Comparison of ENCODE assay signal across 2 cellular contexts in the genomic region with DNA sequence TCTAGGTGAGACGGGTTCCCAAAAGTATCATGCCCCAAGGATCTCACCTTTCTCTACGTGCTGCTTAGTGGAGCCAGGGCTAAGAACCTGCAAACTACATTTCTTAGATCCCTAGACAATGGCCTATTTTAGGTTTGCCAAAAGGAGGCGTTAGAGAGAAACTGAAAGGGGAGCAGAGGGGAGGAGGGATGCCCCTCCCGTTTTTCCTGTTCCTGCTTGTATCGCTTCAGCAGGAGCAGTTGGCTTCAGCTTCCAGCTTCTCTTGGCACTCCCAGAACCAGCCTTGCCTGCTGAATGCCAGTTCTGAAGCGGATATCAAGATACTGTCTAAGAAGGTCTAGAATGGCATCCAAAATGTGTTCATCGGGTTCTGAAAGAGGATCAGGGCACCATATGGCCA.
TF ChIP-seq lines count a peak whose summit lies in the region.

No MANE protein-coding gene starts in this region.

TF ChIP-seq in endothelial cell of umbilical vein, 7 proteins besides CTCF, POLR2A, EP300 and RAD21 (continued from another document):
- TF ChIP-seq GATA2 (IDR thresholded peaks at IDR 0.05; ENCODE audit: insufficient read depth, insufficient read length, low read depth, low read length): no peak
- no peak for TF ChIP-seq FOS (IDR thresholded peaks at IDR 0.05; ENCODE audit: borderline replicate concordance, insufficient read depth, low read length)
- TF ChIP-seq JUN (IDR thresholded peaks at IDR 0.05; ENCODE audit: borderline replicate concordance, insufficient read depth, insufficient read length, low read depth): no peak

TF ChIP-seq in HepG2, 621 proteins besides CTCF, POLR2A, EP300 and RAD21:
- TF ChIP-seq, protein P1, sequence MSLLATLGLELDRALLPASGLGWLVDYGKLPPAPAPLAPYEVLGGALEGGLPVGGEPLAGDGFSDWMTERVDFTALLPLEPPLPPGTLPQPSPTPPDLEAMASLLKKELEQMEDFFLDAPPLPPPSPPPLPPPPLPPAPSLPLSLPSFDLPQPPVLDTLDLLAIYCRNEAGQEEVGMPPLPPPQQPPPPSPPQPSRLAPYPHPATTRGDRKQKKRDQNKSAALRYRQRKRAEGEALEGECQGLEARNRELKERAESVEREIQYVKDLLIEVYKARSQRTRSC (CRISPR knock-in tag; IDR thresholded peaks at IDR 0.05; ENCODE audit: low read depth): no peak
- no peak for TF ChIP-seq HNRNPLL (IDR thresholded peaks at IDR 0.05; ENCODE audit: low read depth, low read length, poor library complexity, severe bottlenecking)
- TF ChIP-seq, protein P2, sequence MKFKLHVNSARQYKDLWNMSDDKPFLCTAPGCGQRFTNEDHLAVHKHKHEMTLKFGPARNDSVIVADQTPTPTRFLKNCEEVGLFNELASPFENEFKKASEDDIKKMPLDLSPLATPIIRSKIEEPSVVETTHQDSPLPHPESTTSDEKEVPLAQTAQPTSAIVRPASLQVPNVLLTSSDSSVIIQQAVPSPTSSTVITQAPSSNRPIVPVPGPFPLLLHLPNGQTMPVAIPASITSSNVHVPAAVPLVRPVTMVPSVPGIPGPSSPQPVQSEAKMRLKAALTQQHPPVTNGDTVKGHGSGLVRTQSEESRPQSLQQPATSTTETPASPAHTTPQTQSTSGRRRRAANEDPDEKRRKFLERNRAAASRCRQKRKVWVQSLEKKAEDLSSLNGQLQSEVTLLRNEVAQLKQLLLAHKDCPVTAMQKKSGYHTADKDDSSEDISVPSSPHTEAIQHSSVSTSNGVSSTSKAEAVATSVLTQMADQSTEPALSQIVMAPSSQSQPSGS (CRISPR knock-in tag; IDR thresholded peaks at IDR 0.05): no peak
- no peak for TF ChIP-seq SMAD9 (CRISPR knock-in tag; IDR thresholded peaks at IDR 0.05)
- no peak for TF ChIP-seq TAF15 (IDR thresholded peaks at IDR 0.05; ENCODE audit: low read depth, low read length, poor library complexity, severe bottlenecking)
- TF ChIP-seq THAP11 (CRISPR knock-in tag; IDR thresholded peaks at IDR 0.05): no peak
- TF ChIP-seq MIER2 (CRISPR knock-in tag; IDR thresholded peaks at IDR 0.05): no peak
- no peak for TF ChIP-seq MAZ (IDR thresholded peaks at IDR 0.05; ENCODE audit: borderline replicate concordance, low read depth, low read length)
- TF ChIP-seq MAZ (CRISPR knock-in tag; IDR thresholded peaks at IDR 0.05; ENCODE audit: low read depth): no peak
- TF ChIP-seq ZZZ3 (CRISPR knock-in tag; IDR thresholded peaks at IDR 0.05; ENCODE audit: borderline replicate concordance): no peak
- TF ChIP-seq, protein P3, sequence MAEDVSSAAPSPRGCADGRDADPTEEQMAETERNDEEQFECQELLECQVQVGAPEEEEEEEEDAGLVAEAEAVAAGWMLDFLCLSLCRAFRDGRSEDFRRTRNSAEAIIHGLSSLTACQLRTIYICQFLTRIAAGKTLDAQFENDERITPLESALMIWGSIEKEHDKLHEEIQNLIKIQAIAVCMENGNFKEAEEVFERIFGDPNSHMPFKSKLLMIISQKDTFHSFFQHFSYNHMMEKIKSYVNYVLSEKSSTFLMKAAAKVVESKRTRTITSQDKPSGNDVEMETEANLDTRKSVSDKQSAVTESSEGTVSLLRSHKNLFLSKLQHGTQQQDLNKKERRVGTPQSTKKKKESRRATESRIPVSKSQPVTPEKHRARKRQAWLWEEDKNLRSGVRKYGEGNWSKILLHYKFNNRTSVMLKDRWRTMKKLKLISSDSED (CRISPR knock-in tag; IDR thresholded peaks at IDR 0.05): no peak
- TF ChIP-seq HDAC1 (CRISPR knock-in tag; IDR thresholded peaks at IDR 0.05): no peak
- TF ChIP-seq ZMYM4 (CRISPR knock-in tag; IDR thresholded peaks at IDR 0.05): no peak
- TF ChIP-seq IRX3 (CRISPR knock-in tag; IDR thresholded peaks at IDR 0.05; ENCODE audit: borderline replicate concordance, low read depth): no peak
- no peak for TF ChIP-seq PAF1 (CRISPR knock-in tag; IDR thresholded peaks at IDR 0.05)
- no peak for TF ChIP-seq SIX4 (CRISPR knock-in tag; IDR thresholded peaks at IDR 0.05)
- TF ChIP-seq CEBPB (IDR thresholded peaks at IDR 0.05; ENCODE audit: borderline replicate concordance, low read depth, low read length): no peak
- no peak for TF ChIP-seq ZNF207 (IDR thresholded peaks at IDR 0.05; ENCODE audit: borderline replicate concordance)
- no peak for TF ChIP-seq RAD51 (IDR thresholded peaks at IDR 0.05; ENCODE audit: borderline replicate concordance)
